ENCODE assay signal across 37 cellular contexts in the genomic region with DNA sequence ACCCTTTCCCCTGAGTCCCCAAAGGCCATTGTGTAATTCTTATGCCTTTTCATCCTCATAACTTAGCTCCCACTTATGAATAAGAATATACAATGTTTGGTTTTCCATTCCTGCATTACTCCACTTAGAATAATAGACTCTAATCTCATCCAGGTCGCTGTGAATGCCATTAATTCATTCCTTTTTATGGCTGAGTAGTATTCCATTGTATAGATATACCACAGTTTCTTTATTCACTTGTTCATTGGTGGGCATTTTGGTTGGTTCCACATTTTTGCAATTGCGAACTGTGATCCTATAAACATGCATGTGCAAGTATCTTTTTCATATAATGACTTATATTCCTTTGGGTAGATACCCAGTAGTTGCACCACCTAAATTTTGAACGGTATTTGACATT.
"Had no signal": no experiment of that assay in that cellular context is flagged by ENCODE, and none has a peak within 500 bp of the region (broad histone marks: within the 10 kb centered on the region; RNA-seq: fewer than 3 reads in every experiment).

No MANE protein-coding gene starts in this region.

- H3K27me3 Mint-ChIP-seq: activated naive CD4-positive, alpha-beta T cell treated with anti-CD3 and anti-CD28 coated beads, Interleukin-2, amount 10 ng/mL, durations not matched to agents 7 days and 5 days; activated naive CD4-positive, alpha-beta T cell treated with anti-CD3 and anti-CD28 coated beads, Interleukin-2, amount 50 U/mL, for 24 hours; activated naive CD8-positive, alpha-beta T cell; activated naive CD8-positive, alpha-beta T cell treated with anti-CD3 and anti-CD28 coated beads for 36 hours; activated naive CD8-positive, alpha-beta T cell treated with anti-CD3 and anti-CD28 coated beads, Interleukin-2, amount 10 ng/mL, durations not matched to agents 7 days and 5 days; activated naive CD8-positive, alpha-beta T cell treated with anti-CD3 and anti-CD28 coated beads, Interleukin-2, amount 50 U/mL, for 24 hours; activated T-cell treated with anti-CD3 and anti-CD28 coated beads, Interleukin-2, amount 50 U/mL, for 24 hours; activated T-helper 17 cell treated with anti-CD3 and anti-CD28 coated beads, Interleukin-2, amount 50 U/mL, for 72 hours; brain; central memory CD8-positive, alpha-beta T cell had no signal

- H3K36me3 ChIP-seq: adrenal gland, ascending aorta, brain microvascular endothelial cell, breast epithelium, cardiac muscle cell had no signal

- H3K36me3 Mint-ChIP-seq: activated naive CD4-positive, alpha-beta T cell treated with anti-CD3 and anti-CD28 coated beads, Interleukin-2, amount 10 ng/mL, durations not matched to agents 7 days and 5 days; activated naive CD4-positive, alpha-beta T cell treated with anti-CD3 and anti-CD28 coated beads, Interleukin-2, amount 50 U/mL, for 24 hours; activated naive CD8-positive, alpha-beta T cell; activated naive CD8-positive, alpha-beta T cell treated with anti-CD3 and anti-CD28 coated beads for 36 hours; activated naive CD8-positive, alpha-beta T cell treated with anti-CD3 and anti-CD28 coated beads, Interleukin-2, amount 10 ng/mL, durations not matched to agents 7 days and 5 days had no signal

- DNase-seq: activated effector memory CD4-positive, alpha-beta T cell treated with anti-CD3 and anti-CD28 coated beads, Interleukin-2, amount 50 U/mL, for 16 hours; activated effector memory CD4-positive, alpha-beta T cell treated with Interleukin-2 at 50 U/mL for 16 hours; activated gamma-delta T cell; activated gamma-delta T cell treated with Interleukin-2 at 50 U/mL for 16 hours; activated naive CD4-positive, alpha-beta T cell; activated naive CD4-positive, alpha-beta T cell treated with anti-CD3 and anti-CD28 coated beads for 36 hours; activated naive CD4-positive, alpha-beta T cell treated with anti-CD3 and anti-CD28 coated beads, Interleukin-2, amount 10 ng/mL, durations not matched to agents 7 days and 5 days; activated naive CD4-positive, alpha-beta T cell treated with anti-CD3 and anti-CD28 coated beads, Interleukin-2, amount 50 U/mL, for 16 hours; activated naive CD4-positive, alpha-beta T cell treated with Interleukin-2 at 50 U/mL for 16 hours; activated naive CD8-positive, alpha-beta T cell treated with anti-CD3 and anti-CD28 coated beads for 36 hours; activated naive CD8-positive, alpha-beta T cell treated with anti-CD3 and anti-CD28 coated beads, Interleukin-2, amount 10 ng/mL, durations not matched to agents 7 days and 5 days; activated naive CD8-positive, alpha-beta T cell treated with anti-CD3 and anti-CD28 coated beads, Interleukin-2, amount 50 U/mL, for 24 hours; activated T-cell treated with anti-CD3 and anti-CD28 coated beads, Interleukin-2, amount 50 U/mL, for 24 hours; activated T-cell treated with anti-CD3 and anti-CD28 coated beads, Interleukin-2, amount 50 U/mL, for 4 hours; activated T-cell treated with anti-CD3 and anti-CD28 coated beads, Interleukin-2, amount 50 U/mL, for 48 hours; activated T-cell treated with anti-CD3 and anti-CD28 coated beads, Interleukin-2, amount 50 U/mL, for 72 hours; adrenal gland; amniotic stem cell; amygdala; anterior cingulate cortex; aorta; body of pancreas; brain microvascular endothelial cell; caudate nucleus; central memory CD4-positive, alpha-beta T cell; cerebellar nuclear complex had no signal

- H3K4me3 ChIP-seq: adrenal gland, ascending aorta, body of pancreas, breast epithelium, cardiac muscle cell had no signal

- H3K4me1 Mint-ChIP-seq: activated naive CD4-positive, alpha-beta T cell treated with anti-CD3 and anti-CD28 coated beads, Interleukin-2, amount 10 ng/mL, durations not matched to agents 7 days and 5 days; activated naive CD4-positive, alpha-beta T cell treated with anti-CD3 and anti-CD28 coated beads, Interleukin-2, amount 50 U/mL, for 24 hours; activated naive CD8-positive, alpha-beta T cell treated with anti-CD3 and anti-CD28 coated beads for 36 hours; activated naive CD8-positive, alpha-beta T cell treated with anti-CD3 and anti-CD28 coated beads, Interleukin-2, amount 10 ng/mL, durations not matched to agents 7 days and 5 days; activated naive CD8-positive, alpha-beta T cell treated with anti-CD3 and anti-CD28 coated beads, Interleukin-2, amount 50 U/mL, for 24 hours; activated T-helper 17 cell treated with anti-CD3 and anti-CD28 coated beads, Interleukin-2, amount 50 U/mL, for 72 hours; central memory CD8-positive, alpha-beta T cell had no signal

- H3K27ac ChIP-seq: adrenal gland, ascending aorta, body of pancreas, brain microvascular endothelial cell, breast epithelium, cardiac muscle cell had no signal

- H3K4me3 Mint-ChIP-seq: activated naive CD4-positive, alpha-beta T cell treated with anti-CD3 and anti-CD28 coated beads for 36 hours; activated naive CD4-positive, alpha-beta T cell treated with anti-CD3 and anti-CD28 coated beads, Interleukin-2, amount 10 ng/mL, durations not matched to agents 7 days and 5 days; activated naive CD4-positive, alpha-beta T cell treated with anti-CD3 and anti-CD28 coated beads, Interleukin-2, amount 50 U/mL, for 24 hours; activated naive CD8-positive, alpha-beta T cell; activated naive CD8-positive, alpha-beta T cell treated with anti-CD3 and anti-CD28 coated beads for 36 hours; activated naive CD8-positive, alpha-beta T cell treated with anti-CD3 and anti-CD28 coated beads, Interleukin-2, amount 10 ng/mL, durations not matched to agents 7 days and 5 days; activated naive CD8-positive, alpha-beta T cell treated with anti-CD3 and anti-CD28 coated beads, Interleukin-2, amount 50 U/mL, for 24 hours; activated T-cell treated with anti-CD3 and anti-CD28 coated beads, Interleukin-2, amount 50 U/mL, for 24 hours; activated T-cell treated with anti-CD3 and anti-CD28 coated beads, Interleukin-2, amount 50 U/mL, for 4 hours; activated T-cell treated with anti-CD3 and anti-CD28 coated beads, Interleukin-2, amount 50 U/mL, for 72 hours; activated T-helper 1 cell treated with anti-CD3 and anti-CD28 coated beads, Interleukin-12 subunit alpha, Interleukin-12 subunit beta, Interleukin-2, Interleukin-4 antibody, amounts not matched to agents 30 ng/mL and 10 ng/mL and 1 ng/mL, durations not matched to agents 14 hours and 24 hours and 36 hours; activated T-helper 17 cell treated with anti-CD3 and anti-CD28 coated beads, Interleukin-2, amount 50 U/mL, for 72 hours; brain; central memory CD8-positive, alpha-beta T cell had no signal

- H3K27ac Mint-ChIP-seq: activated naive CD4-positive, alpha-beta T cell treated with anti-CD3 and anti-CD28 coated beads for 36 hours; activated naive CD4-positive, alpha-beta T cell treated with anti-CD3 and anti-CD28 coated beads, Interleukin-2, amount 10 ng/mL, durations not matched to agents 7 days and 5 days; activated naive CD4-positive, alpha-beta T cell treated with anti-CD3 and anti-CD28 coated beads, Interleukin-2, amount 50 U/mL, for 24 hours; activated naive CD4-positive, alpha-beta T cell treated with anti-CD3 and anti-CD28 coated beads, Interleukin-2, amount 50 U/mL, for 72 hours; activated naive CD8-positive, alpha-beta T cell; activated naive CD8-positive, alpha-beta T cell treated with anti-CD3 and anti-CD28 coated beads for 36 hours; activated naive CD8-positive, alpha-beta T cell treated with anti-CD3 and anti-CD28 coated beads, Interleukin-2, amount 10 ng/mL, durations not matched to agents 7 days and 5 days; activated naive CD8-positive, alpha-beta T cell treated with anti-CD3 and anti-CD28 coated beads, Interleukin-2, amount 50 U/mL, for 24 hours; activated T-cell treated with anti-CD3 and anti-CD28 coated beads, Interleukin-2, amount 50 U/mL, for 24 hours; activated T-cell treated with anti-CD3 and anti-CD28 coated beads, Interleukin-2, amount 50 U/mL, for 72 hours; activated T-helper 1 cell treated with anti-CD3 and anti-CD28 coated beads, Interleukin-12 subunit alpha, Interleukin-12 subunit beta, Interleukin-2, Interleukin-4 antibody, amounts not matched to agents 30 ng/mL and 10 ng/mL and 1 ng/mL, durations not matched to agents 14 hours and 24 hours and 36 hours; activated T-helper 17 cell treated with anti-CD3 and anti-CD28 coated beads, Interleukin-2, amount 50 U/mL, for 72 hours; activated T-helper 2 cell treated with anti-CD3 and anti-CD28 coated beads, Interferon-gamma antibody, Interleukin-2, Interleukin-4, amounts not matched to agents 10 μg/mL and 5 μg/mL and 100 μg/mL, durations not matched to agents 14 hours and 24 hours and 36 hours; brain had no signal

- H3K9me3 ChIP-seq: adrenal gland, body of pancreas, breast epithelium had no signal

- H3K4me1 ChIP-seq: body of pancreas, breast epithelium had no signal

- ATAC-seq: activated naive CD4-positive, alpha-beta T cell treated with anti-CD3 and anti-CD28 coated beads, Interleukin-2, amount 50 U/mL, for 72 hours; activated naive CD8-positive, alpha-beta T cell treated with anti-CD3 and anti-CD28 coated beads, Interleukin-2, amount 50 U/mL, for 24 hours; activated T-cell treated with anti-CD3 and anti-CD28 coated beads, Interleukin-2, amount 50 U/mL, for 4 hours; activated T-cell treated with anti-CD3 and anti-CD28 coated beads, Interleukin-2, amount 50 U/mL, for 72 hours; activated T-helper 17 cell treated with anti-CD3 and anti-CD28 coated beads, Interleukin-2, amount 50 U/mL, for 72 hours; body of pancreas had no signal

- H3K27me3 ChIP-seq: adrenal gland, ascending aorta, body of pancreas, brain microvascular endothelial cell, breast epithelium, cardiac muscle cell had no signal
